Comparison of ENCODE assay signal across 28 cellular contexts in the genomic region with DNA sequence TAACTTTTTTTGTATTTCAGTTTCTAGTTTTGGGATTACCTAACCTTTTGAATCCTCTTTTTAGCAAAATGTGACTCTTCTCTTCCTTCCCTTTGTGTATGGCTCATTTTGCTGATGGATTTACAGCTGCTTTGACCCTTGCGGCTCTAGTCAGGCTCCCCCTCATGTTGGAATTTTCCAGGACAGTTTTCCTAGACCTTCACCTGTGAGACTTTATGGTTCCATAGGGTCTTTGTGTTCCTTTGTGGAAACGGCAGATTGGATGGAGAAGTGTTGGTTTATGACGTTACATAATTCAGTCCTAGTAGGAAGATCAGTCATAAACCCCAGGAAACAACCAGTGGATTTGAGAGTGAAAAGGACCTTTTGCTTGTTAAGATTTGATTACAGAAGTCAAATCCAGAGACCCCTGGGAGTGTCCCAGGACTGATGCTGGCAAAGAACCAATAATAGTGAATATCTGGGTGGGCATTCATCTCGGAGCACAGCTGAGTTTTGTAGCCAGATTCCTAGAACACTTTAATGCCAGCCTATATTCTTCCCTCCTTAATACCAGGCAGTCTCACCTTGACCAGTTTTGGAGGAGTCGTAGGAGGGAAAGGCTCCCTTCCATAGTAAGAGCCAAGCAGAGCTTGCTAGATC. TPM values are rescaled to one million over a fixed set of nuclear protein-coding genes. Genes with fewer than 3 reads are reported as not detected.
DNase-seq lines count a peak whose midpoint lies in the region; ATAC-seq, FAIRE-seq and TF ChIP-seq lines count a peak whose summit lies in the region.
"Had no signal": no experiment of that assay in that cellular context is flagged by ENCODE, and none has a peak within 500 bp of the region (broad histone marks: within the 10 kb centered on the region; RNA-seq: fewer than 3 reads in every experiment).

No MANE protein-coding gene starts in this region.

- H3K9me3 ChIP-seq in RWPE2 (ENCODE audit: severe bottlenecking) = peaks cover 4% of the 10 kb centered on the region
- H3K9me3 ChIP-seq: vagina had no signal

- H3K4me1 Mint-ChIP-seq in Calu3 (ENCODE audit: low read depth, unreplicated experiment) (peaks cover 20% of the 10 kb centered on the region), type B pancreatic cell (ENCODE audit: unreplicated experiment) (peaks cover 3% of the 10 kb centered on the region)
- H3K4me1 Mint-ChIP-seq: activated naive CD4-positive, alpha-beta T cell treated with anti-CD3 and anti-CD28 coated beads, Interleukin-2, amount 50 U/mL, for 24 hours; activated T-helper 17 cell treated with anti-CD3 and anti-CD28 coated beads, Interleukin-2, amount 50 U/mL, for 72 hours had no signal

- TF ChIP-seq CTCF in Calu3 (IDR thresholded peaks at IDR 0.05; ENCODE audit: unreplicated experiment) (no peak), RWPE2 (IDR thresholded peaks at IDR 0.05; ENCODE audit: poor library complexity, severe bottlenecking) (no peak), type B pancreatic cell (conservative IDR thresholded peaks at IDR 0.05) (no peak)

- DNase-seq in Calu3 (no peak), RWPE2 (ENCODE audit: low spot score) (no peak), putamen (ENCODE audit: low spot score) (peak; percentile 26), NCI-H510A (lab: John Stamatoyannopoulos, UW) (no peak), type B pancreatic cell (ENCODE audit: extremely low spot score, unreplicated experiment) (no peak), frontal cortex (ENCODE audit: low spot score in 2 of 2) (no peak)
- DNase-seq: activated CD4-positive, alpha-beta T cell treated with anti-CD3 and anti-CD28 coated beads for 4 hours; activated CD8-positive, alpha-beta T cell treated with anti-CD3 and anti-CD28 coated beads, Interleukin-2, amount 10 ng/mL, durations not matched to agents 7 days and 5 days; amygdala; CD4-positive, alpha-beta T cell; effector memory CD8-positive, alpha-beta T cell; left ventricle myocardium inferior; MV-4-11; NCI-H1436 treated with DMSO at 0.1 percent for 48 hours; NCI-H748 treated with DMSO at 0.1 percent for 48 hours; stimulated activated naive B cell treated with anti-CD40 and anti-IgM and Interleukin-4, amounts not matched to agents 10 μg/mL and 1 μg/mL and 100 μg/mL, for 72 hours; T-helper 9 cell had no signal

- CTCF ChIA-PET in Calu3 (lab: Charles Lee) = no interaction called here

- no peaks in the 10 kb centered on the region for H3K27me3 ChIP-seq in RWPE2 (ENCODE audit: insufficient read depth, poor library complexity, severe bottlenecking)
- no peaks in the 10 kb centered on the region for H3K27me3 ChIP-seq in layer of hippocampus (ENCODE audit: control insufficient read depth, insufficient read depth, low read length)
- H3K27me3 ChIP-seq: vagina had no signal

- no peak for FAIRE-seq in frontal cortex (lab: Jason Lieb, UNC)
- FAIRE-seq: bronchial epithelial cell, colon, GM19239, islet of Langerhans had no signal

- no peaks in the 10 kb centered on the region for H3K9me3 Mint-ChIP-seq in Calu3 (ENCODE audit: low read depth, unreplicated experiment)
- H3K9me3 Mint-ChIP-seq in type B pancreatic cell = no peaks in the 10 kb centered on the region
- H3K9me3 Mint-ChIP-seq: activated naive CD4-positive, alpha-beta T cell treated with anti-CD3 and anti-CD28 coated beads, Interleukin-2, amount 50 U/mL, for 24 hours; activated T-helper 17 cell treated with anti-CD3 and anti-CD28 coated beads, Interleukin-2, amount 50 U/mL, for 72 hours; CD4-positive, alpha-beta T cell had no signal

- H3K36me3 Mint-ChIP-seq in Calu3 (ENCODE audit: insufficient read depth, unreplicated experiment) (peaks cover 22% of the 10 kb centered on the region), type B pancreatic cell (peaks cover 41% of the 10 kb centered on the region)
- H3K36me3 Mint-ChIP-seq: activated naive CD4-positive, alpha-beta T cell treated with anti-CD3 and anti-CD28 coated beads, Interleukin-2, amount 50 U/mL, for 24 hours; stimulated activated naive B cell treated with anti-CD40 and anti-IgM and Interleukin-4, amounts not matched to agents 10 μg/mL and 1 μg/mL and 100 μg/mL, for 72 hours had no signal

- H3K4me1 ChIP-seq in RWPE2 (ENCODE audit: insufficient read depth, poor library complexity, severe bottlenecking) = peaks cover 32% of the 10 kb centered on the region
- H3K4me1 ChIP-seq: vagina had no signal

- no TSS peak for BruUV-seq in Calu3 (replicated peaks; lab: Mats Ljungman, UMichigan)

- ATAC-seq in RWPE2 (ENCODE audit: low read depth) = no peak
- ATAC-seq in GM21360 (IDR thresholded peaks at IDR 0.05; ENCODE audit: unreplicated experiment) = no peak
- ATAC-seq: activated CD8-positive, alpha-beta T cell treated with anti-CD3 and anti-CD28 coated beads, Interleukin-2, amount 10 ng/mL, durations not matched to agents 7 days and 5 days; activated T-helper 17 cell treated with anti-CD3 and anti-CD28 coated beads, Interleukin-2, amount 50 U/mL, for 72 hours; effector memory CD8-positive, alpha-beta T cell; stimulated activated naive B cell treated with anti-CD40 and anti-IgM and Interleukin-4, amounts not matched to agents 10 μg/mL and 1 μg/mL and 100 μg/mL, for 72 hours had no signal

- H3K27ac ChIP-seq in RWPE2 (ENCODE audit: poor library complexity, severe bottlenecking) (peak overlapping the region; percentile 90), layer of hippocampus (ENCODE audit: low read depth, low read length) (peak overlapping the region; percentile 23)
- H3K27ac ChIP-seq: left ventricle myocardium inferior, thoracic aorta, vagina, VCaP had no signal

- H3K4me3 ChIP-seq in RWPE2 (ENCODE audit: severe bottlenecking) = no peak overlapping the region
- H3K4me3 ChIP-seq: left ventricle myocardium inferior, thoracic aorta, vagina had no signal

- peaks cover 12% of the 10 kb centered on the region for H3K36me3 ChIP-seq in RWPE2 (ENCODE audit: low read depth)
- H3K36me3 ChIP-seq: thoracic aorta, vagina had no signal

- intact Hi-C loops in Calu3 (cut with micrococcal nuclease; ENCODE audit: unreplicated experiment) = no loop called here

- H3K27ac Mint-ChIP-seq in Calu3 (ENCODE audit: unreplicated experiment) (peak overlapping the region; percentile 37), type B pancreatic cell (no peak overlapping the region)
- H3K27ac Mint-ChIP-seq: activated CD8-positive, alpha-beta T cell treated with anti-CD3 and anti-CD28 coated beads, Interleukin-2, amount 10 ng/mL, durations not matched to agents 7 days and 5 days; activated naive CD4-positive, alpha-beta T cell treated with anti-CD3 and anti-CD28 coated beads, Interleukin-2, amount 50 U/mL, for 24 hours; activated T-helper 17 cell treated with anti-CD3 and anti-CD28 coated beads, Interleukin-2, amount 50 U/mL, for 72 hours; CD4-positive, alpha-beta T cell; effector memory CD8-positive, alpha-beta T cell; stimulated activated naive B cell treated with anti-CD40 and anti-IgM and Interleukin-4, amounts not matched to agents 10 μg/mL and 1 μg/mL and 100 μg/mL, for 72 hours had no signal

- no peaks in the 10 kb centered on the region for H3K27me3 Mint-ChIP-seq in Calu3 (ENCODE audit: unreplicated experiment)
- no peaks in the 10 kb centered on the region for H3K27me3 Mint-ChIP-seq in type B pancreatic cell
- H3K27me3 Mint-ChIP-seq: CD4-positive, alpha-beta T cell; effector memory CD8-positive, alpha-beta T cell; stimulated activated naive B cell treated with anti-CD40 and anti-IgM and Interleukin-4, amounts not matched to agents 10 μg/mL and 1 μg/mL and 100 μg/mL, for 72 hours had no signal

- H3K4me3 Mint-ChIP-seq in Calu3 (ENCODE audit: low read depth, unreplicated experiment) (no peak overlapping the region), type B pancreatic cell (no peak overlapping the region)
- H3K4me3 Mint-ChIP-seq: activated CD8-positive, alpha-beta T cell treated with anti-CD3 and anti-CD28 coated beads, Interleukin-2, amount 10 ng/mL, durations not matched to agents 7 days and 5 days; activated naive CD4-positive, alpha-beta T cell treated with anti-CD3 and anti-CD28 coated beads, Interleukin-2, amount 50 U/mL, for 24 hours; activated T-helper 17 cell treated with anti-CD3 and anti-CD28 coated beads, Interleukin-2, amount 50 U/mL, for 72 hours; CD4-positive, alpha-beta T cell; effector memory CD8-positive, alpha-beta T cell; stimulated activated naive B cell treated with anti-CD40 and anti-IgM and Interleukin-4, amounts not matched to agents 10 μg/mL and 1 μg/mL and 100 μg/mL, for 72 hours had no signal

RNA-seq across cellular contexts. Expression of gene SOCS6, which starts 42.7 kb away (rescaled TPM):
- total RNA-seq in Calu3 (2022) (26.1 and 33.0 TPM in 2 replicates), type B pancreatic cell (ENCODE audit: low replicate concordance) (30.2 and 52.8 TPM in 2 replicates), frontal cortex (53.4 TPM)
